Comparison of ENCODE assay signal across 1 cellular context in genomic region chr12:31959701-31960391, GRCh38.
TF ChIP-seq lines count a peak whose summit lies in the region.

No MANE protein-coding gene starts in this region.

TF ChIP-seq in K562, 482 proteins besides CTCF, POLR2A, EP300 and RAD21 (continued from another document and continues in another):
- TF ChIP-seq E2F4 (CRISPR knock-in tag; IDR thresholded peaks at IDR 0.05; ENCODE audit: low read depth) (no peak), ZBTB40 (IDR thresholded peaks at IDR 0.05) (peak; percentile 43; the same call in 1 of the 2 replicates), ZBTB40 (CRISPR knock-in tag; IDR thresholded peaks at IDR 0.05) (no peak), SFPQ (IDR thresholded peaks at IDR 0.05; ENCODE audit: low read depth, low read length) (no peak), AFF1 (IDR thresholded peaks at IDR 0.05; ENCODE audit: low read depth in 1 of 2, partially characterized antibody in 2 of 2) (peak in 1 of 2 experiments; percentile 65), MED1 (CRISPR knock-in tag; IDR thresholded peaks at IDR 0.05; ENCODE audit: borderline replicate concordance) (no peak), FOXP4 (CRISPR knock-in tag; IDR thresholded peaks at IDR 0.05; ENCODE audit: borderline replicate concordance) (no peak), ELF2 (CRISPR knock-in tag; IDR thresholded peaks at IDR 0.05) (no peak), TFAP4 (CRISPR knock-in tag; IDR thresholded peaks at IDR 0.05; ENCODE audit: borderline replicate concordance) (peak; percentile 17; the same call in 1 of the 2 replicates), ARID4B (CRISPR knock-in tag; IDR thresholded peaks at IDR 0.05) (peak; percentile 65; the same call in 1 of the 2 replicates), BMI1 (IDR thresholded peaks at IDR 0.05; ENCODE audit: low read length) (no peak), ZNF695 (CRISPR knock-in tag; IDR thresholded peaks at IDR 0.05) (no peak), STAT5A (IDR thresholded peaks at IDR 0.05; ENCODE audit: borderline replicate concordance, low read length) (no peak), MLLT1 (IDR thresholded peaks at IDR 0.05) (peak in 1 of 2 experiments; percentile 49; a peak in 1 of 4 replicates), CBFB (CRISPR knock-in tag; IDR thresholded peaks at IDR 0.05) (no peak), MYC (IDR thresholded peaks at IDR 0.05; ENCODE audit: low read depth, low read length) (no peak), MYC (CRISPR knock-in tag; IDR thresholded peaks at IDR 0.05; ENCODE audit: borderline replicate concordance, low read depth) (no peak), TRIM25 (IDR thresholded peaks at IDR 0.05; ENCODE audit: borderline replicate concordance) (no peak), TRIM24 (IDR thresholded peaks at IDR 0.05) (0 out of 4 replicates have a peak, but pooled peaks of 1 of the 2 experiments have one; percentile 8), DNMT1 (IDR thresholded peaks at IDR 0.05) (no peak)
